ENCODE assay signal across 10 cellular contexts in genomic region chr16:80974649-80975376, GRCh38. TPM values are rescaled to one million over a fixed set of nuclear protein-coding genes. Genes with fewer than 3 reads are reported as not detected.
DNase-seq lines count a peak whose midpoint lies in the region; ATAC-seq and TF ChIP-seq lines count a peak whose summit lies in the region.
"Had no signal": no experiment of that assay in that cellular context is flagged by ENCODE, and none has a peak within 500 bp of the region (broad histone marks: within the 10 kb centered on the region; RNA-seq: fewer than 3 reads in every experiment).

No MANE protein-coding gene starts in this region.

- ATAC-seq in left cardiac atrium (peak; percentile 57 to 78), HG03135 (IDR thresholded peaks at IDR 0.05; ENCODE audit: unreplicated experiment) (no peak), HG03097 (IDR thresholded peaks at IDR 0.05; ENCODE audit: low FRiP score, unreplicated experiment) (no peak)

- intact Hi-C loops in left cardiac atrium (cut with DNase I): no loop called here

- CTCF ChIA-PET in AG04449 (lab: Yijun Ruan, JAX): interaction anchor here (0.7 to 2.1 kb wide), 15 partner anchors 8 to 50 kb away, joined by 3 to 14 read pairs (median 5); no protein-coding TSS in a partner anchor

- no peak overlapping the region for H3K4me3 ChIP-seq in AG04449 (ENCODE audit: low read depth, low read length)
- H3K4me3 ChIP-seq in GM12875 (ENCODE audit: low read depth, low read length): no peak overlapping the region

- no peak for DNase-seq in AG04449 (ENCODE audit: low read depth, low spot score)
- no peak for DNase-seq in left cardiac atrium
- no peak for DNase-seq in putamen (ENCODE audit: low spot score)
- no peak for DNase-seq in NCI-H128 (lab: John Stamatoyannopoulos, UW; ENCODE audit: unreplicated experiment)
- DNase-seq: DMS153, RPMI8226 had no signal

- POLR2A ChIA-PET in AG04449 (lab: Yijun Ruan, JAX): no interaction called here

- H3K27ac ChIP-seq in VCaP: no peak overlapping the region

- TF ChIP-seq CTCF in AG04449 (IDR thresholded peaks at IDR 0.05; ENCODE audit: insufficient read depth, low read length, missing control alignments): peak; percentile 15
- peak; percentile 18; the same call in 1 of the 2 replicates for TF ChIP-seq CTCF in GM12875 (IDR thresholded peaks at IDR 0.05; ENCODE audit: borderline replicate concordance, insufficient read depth, low read depth, low read length)
- peak; percentile 2; the same call in 1 of the 2 replicates for TF ChIP-seq CTCF in VCaP (conservative IDR thresholded peaks at IDR 0.05)

RNA-seq across cellular contexts. Expression of gene CMC2, which starts 31.9 kb away (rescaled TPM):
- total RNA-seq in left cardiac atrium: 100 to 1,000 TPM; 129 to 139 TPM

RNA-seq across cellular contexts. Expression of gene CENPN, which starts 32.2 kb away (rescaled TPM):
- 10 to 100 TPM; 13.7 to 15.2 TPM for total RNA-seq in left cardiac atrium

Comparison
In these comparisons a context has a peak if more than half of its experiments do, and no peak if none do; other contexts are left out.
1. ATAC-seq: peak in left cardiac atrium (2 of 2); none in HG03135 (single experiment) and HG03097 (single experiment).
2. Peak in every context shown above with its lines, with median percentiles within 50 percentile points of each other: CTCF ChIP-seq.